Comparison of ENCODE assay signal across 8 cellular contexts in the genomic region with DNA sequence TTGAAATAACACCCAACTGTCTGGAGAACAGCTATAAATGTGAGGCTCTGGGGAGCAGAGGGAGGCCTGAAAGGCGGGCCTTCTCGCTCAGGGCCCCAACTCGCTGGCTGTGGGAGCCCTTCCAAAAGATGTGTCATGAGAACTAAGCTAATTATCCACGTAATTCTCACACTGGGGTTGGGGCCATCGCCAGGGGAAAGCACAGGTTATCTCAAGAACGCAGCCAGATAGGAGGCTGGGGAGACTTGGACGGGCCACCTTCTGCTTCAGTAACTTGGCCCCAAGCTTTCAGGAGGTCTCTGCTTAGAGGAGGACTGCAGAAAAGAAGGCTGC. TPM values are rescaled to one million over a fixed set of nuclear protein-coding genes. Genes with fewer than 3 reads are reported as not detected.
DNase-seq lines count a peak whose midpoint lies in the region; ATAC-seq and TF ChIP-seq lines count a peak whose summit lies in the region.

No MANE protein-coding gene starts in this region.

- no peak overlapping the region for H3K27ac ChIP-seq in SK-N-MC
- peak overlapping the region; percentile 90 for H3K27ac ChIP-seq in osteoblast (ENCODE audit: low read depth, low read length)

- peaks cover 65% of the 10 kb centered on the region for H3K79me2 ChIP-seq in osteoblast (ENCODE audit: insufficient read depth, low read length)

- H4K20me1 ChIP-seq in osteoblast (ENCODE audit: insufficient read depth, low read length): peaks cover 52% of the 10 kb centered on the region

- no peak overlapping the region for H2AFZ ChIP-seq in osteoblast (ENCODE audit: low read length)

- H3K4me3 ChIP-seq in SK-N-MC (peak overlapping the region; percentile 81; the same call in 1 of the 2 replicates), osteoblast (ENCODE audit: insufficient read depth, low read length) (peak overlapping the region; percentile 85)

- H3K27me3 ChIP-seq in osteoblast (ENCODE audit: insufficient read depth, low read length): no peaks in the 10 kb centered on the region

- TF ChIP-seq CTCF in osteoblast (IDR thresholded peaks at IDR 0.05; ENCODE audit: extremely low read depth, low read depth, low read length): no peak

- ATAC-seq in GM21515 (IDR thresholded peaks at IDR 0.05; ENCODE audit: unreplicated experiment): no peak

- peak; percentile 46 for DNase-seq in ELF-1 (ENCODE audit: low read depth, low spot score)
- no peak for DNase-seq in SK-N-MC (ENCODE audit: low read depth, low spot score)
- DNase-seq in fibroblast of peridontal ligament (ENCODE audit: extremely low read depth): peak; percentile 77
- peak; percentile 95 for DNase-seq in osteoblast (ENCODE audit: insufficient read length, low spot score, missing footprints)
- DNase-seq in posterior cingulate gyrus: no peak
- no peak for DNase-seq in activated CD4-positive, alpha-beta T cell treated with anti-CD3 and anti-CD28 coated beads for 4 hours
- no peak for DNase-seq in epidermal melanocyte (ENCODE audit: insufficient read length, low spot score)

- no peak overlapping the region for H3K9ac ChIP-seq in SK-N-MC (ENCODE audit: insufficient read length)

- H3K36me3 ChIP-seq in SK-N-MC (ENCODE audit: insufficient read depth, low read length) (no peaks in the 10 kb centered on the region), osteoblast (ENCODE audit: insufficient read depth, low read length) (peaks cover 44% of the 10 kb centered on the region)

- H3K4me1 ChIP-seq in osteoblast (ENCODE audit: insufficient read depth, low read length): peaks cover 48% of the 10 kb centered on the region

- H3K9me3 ChIP-seq in SK-N-MC (ENCODE audit: low read depth, low read length) (no peaks in the 10 kb centered on the region), osteoblast (ENCODE audit: low read depth, low read length) (no peaks in the 10 kb centered on the region)

- intact Hi-C loops in posterior cingulate gyrus (cut with DNase I): loop anchor here (2.0 to 10.0 kb wide), 2 partner anchors 99 to 405 kb away; a partner anchor contains a TSS

- H3K4me2 ChIP-seq in osteoblast (ENCODE audit: insufficient read depth, low read length): peak overlapping the region; percentile 98

RNA-seq across cellular contexts. Expression of a gene that starts 1.6 kb away (rescaled TPM):
- 144 and 161 TPM in 2 replicates for total RNA-seq in osteoblast

Comparison
In these comparisons a context has a peak if more than half of its experiments do, and no peak if none do; other contexts are left out.
1. DNase-seq: peak in ELF-1 (single experiment), fibroblast of peridontal ligament (single experiment) and osteoblast (single experiment); none in SK-N-MC (single experiment), posterior cingulate gyrus (0 of 10), activated CD4-positive, alpha-beta T cell treated with anti-CD3 and anti-CD28 coated beads for 4 hours (0 of 2) and epidermal melanocyte (single experiment).